ENCODE assay signal across 1 cellular context in the genomic region with DNA sequence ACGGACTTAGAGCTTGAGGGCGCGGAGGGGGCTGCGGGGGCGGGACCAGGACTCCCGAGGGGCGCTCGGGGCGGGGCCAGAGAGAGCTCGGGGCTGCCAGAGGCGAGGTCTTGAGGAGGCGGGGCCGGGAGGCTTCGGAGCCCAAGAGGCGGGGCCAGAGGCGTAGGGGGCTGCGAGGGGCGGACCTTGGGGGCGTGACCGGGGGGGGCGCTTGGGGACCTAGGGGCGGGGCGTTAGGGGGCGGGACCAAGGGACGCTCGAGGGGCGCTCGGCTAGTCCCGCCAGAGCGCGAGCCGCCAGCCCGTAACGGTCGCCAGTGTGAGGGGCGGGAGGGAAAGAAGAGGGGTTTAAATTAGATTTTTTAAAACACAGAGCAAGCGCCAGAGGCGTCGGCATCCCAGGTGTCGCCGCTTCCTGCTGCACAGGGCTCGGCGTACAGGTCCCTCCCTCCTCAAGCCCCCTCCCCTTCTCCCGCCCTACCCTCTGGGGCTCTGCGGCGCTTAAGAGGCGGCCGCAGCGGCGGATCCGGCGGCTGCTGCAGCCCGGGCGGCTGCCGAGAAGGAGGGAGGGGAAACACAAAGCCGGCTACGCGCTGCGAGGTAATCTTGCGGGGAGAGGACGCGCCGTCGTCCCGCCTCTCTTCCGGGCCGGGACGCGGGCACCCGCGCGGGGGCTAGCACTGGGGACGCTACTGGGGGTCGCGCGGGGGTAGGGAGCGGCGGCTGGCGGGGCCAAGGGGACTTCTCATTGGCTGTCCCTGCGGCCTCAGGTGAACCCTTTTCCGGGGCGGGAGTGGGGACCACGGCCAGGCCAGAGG.
TF ChIP-seq lines count a peak whose summit lies in the region.

A gene with protein sequence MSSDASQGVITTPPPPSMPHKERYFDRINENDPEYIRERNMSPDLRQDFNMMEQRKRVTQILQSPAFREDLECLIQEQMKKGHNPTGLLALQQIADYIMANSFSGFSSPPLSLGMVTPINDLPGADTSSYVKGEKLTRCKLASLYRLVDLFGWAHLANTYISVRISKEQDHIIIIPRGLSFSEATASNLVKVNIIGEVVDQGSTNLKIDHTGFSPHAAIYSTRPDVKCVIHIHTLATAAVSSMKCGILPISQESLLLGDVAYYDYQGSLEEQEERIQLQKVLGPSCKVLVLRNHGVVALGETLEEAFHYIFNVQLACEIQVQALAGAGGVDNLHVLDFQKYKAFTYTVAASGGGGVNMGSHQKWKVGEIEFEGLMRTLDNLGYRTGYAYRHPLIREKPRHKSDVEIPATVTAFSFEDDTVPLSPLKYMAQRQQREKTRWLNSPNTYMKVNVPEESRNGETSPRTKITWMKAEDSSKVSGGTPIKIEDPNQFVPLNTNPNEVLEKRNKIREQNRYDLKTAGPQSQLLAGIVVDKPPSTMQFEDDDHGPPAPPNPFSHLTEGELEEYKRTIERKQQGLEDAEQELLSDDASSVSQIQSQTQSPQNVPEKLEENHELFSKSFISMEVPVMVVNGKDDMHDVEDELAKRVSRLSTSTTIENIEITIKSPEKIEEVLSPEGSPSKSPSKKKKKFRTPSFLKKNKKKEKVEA (plus strand): TSS at position 284 of the 817 bp plus-strand sequence. CDS start 92,670 bp downstream, outside the sequence.

TF ChIP-seq in HEK293, 187 proteins besides CTCF, POLR2A, EP300 and RAD21 (continued from another document):
- TF ChIP-seq, protein P1, sequence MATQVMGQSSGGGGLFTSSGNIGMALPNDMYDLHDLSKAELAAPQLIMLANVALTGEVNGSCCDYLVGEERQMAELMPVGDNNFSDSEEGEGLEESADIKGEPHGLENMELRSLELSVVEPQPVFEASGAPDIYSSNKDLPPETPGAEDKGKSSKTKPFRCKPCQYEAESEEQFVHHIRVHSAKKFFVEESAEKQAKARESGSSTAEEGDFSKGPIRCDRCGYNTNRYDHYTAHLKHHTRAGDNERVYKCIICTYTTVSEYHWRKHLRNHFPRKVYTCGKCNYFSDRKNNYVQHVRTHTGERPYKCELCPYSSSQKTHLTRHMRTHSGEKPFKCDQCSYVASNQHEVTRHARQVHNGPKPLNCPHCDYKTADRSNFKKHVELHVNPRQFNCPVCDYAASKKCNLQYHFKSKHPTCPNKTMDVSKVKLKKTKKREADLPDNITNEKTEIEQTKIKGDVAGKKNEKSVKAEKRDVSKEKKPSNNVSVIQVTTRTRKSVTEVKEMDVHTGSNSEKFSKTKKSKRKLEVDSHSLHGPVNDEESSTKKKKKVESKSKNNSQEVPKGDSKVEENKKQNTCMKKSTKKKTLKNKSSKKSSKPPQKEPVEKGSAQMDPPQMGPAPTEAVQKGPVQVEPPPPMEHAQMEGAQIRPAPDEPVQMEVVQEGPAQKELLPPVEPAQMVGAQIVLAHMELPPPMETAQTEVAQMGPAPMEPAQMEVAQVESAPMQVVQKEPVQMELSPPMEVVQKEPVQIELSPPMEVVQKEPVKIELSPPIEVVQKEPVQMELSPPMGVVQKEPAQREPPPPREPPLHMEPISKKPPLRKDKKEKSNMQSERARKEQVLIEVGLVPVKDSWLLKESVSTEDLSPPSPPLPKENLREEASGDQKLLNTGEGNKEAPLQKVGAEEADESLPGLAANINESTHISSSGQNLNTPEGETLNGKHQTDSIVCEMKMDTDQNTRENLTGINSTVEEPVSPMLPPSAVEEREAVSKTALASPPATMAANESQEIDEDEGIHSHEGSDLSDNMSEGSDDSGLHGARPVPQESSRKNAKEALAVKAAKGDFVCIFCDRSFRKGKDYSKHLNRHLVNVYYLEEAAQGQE (tag by site-specific recombination; IDR thresholded peaks at IDR 0.05), result 0 out of 2 replicates have a peak, but pooled peaks have one; percentile 9
- TF ChIP-seq MZF1 (tag by site-specific recombination; IDR thresholded peaks at IDR 0.05; ENCODE audit: borderline replicate concordance) (no peak), ZNF677 (tag by site-specific recombination; IDR thresholded peaks at IDR 0.05) (no peak), ZNF624 (tag by site-specific recombination; IDR thresholded peaks at IDR 0.05) (no peak), ZNF114 (tag by site-specific recombination; IDR thresholded peaks at IDR 0.05) (no peak), ZNF274 (IDR thresholded peaks at IDR 0.05; ENCODE audit: low read length) (no peak), ZNF274 (tag by site-specific recombination; IDR thresholded peaks at IDR 0.05; ENCODE audit: borderline replicate concordance) (no peak), EGR2 (tag by site-specific recombination; IDR thresholded peaks at IDR 0.05; ENCODE audit: low read depth) (peak; percentile 89; the same call in 1 of the 2 replicates), ZNF341 (tag by site-specific recombination; IDR thresholded peaks at IDR 0.05; ENCODE audit: low read depth) (peak; percentile 93), ZNF830 (tag by site-specific recombination; IDR thresholded peaks at IDR 0.05; ENCODE audit: low read depth) (no peak), HOXC10 (CRISPR knock-in tag; IDR thresholded peaks at IDR 0.05) (no peak), YY2 (tag by site-specific recombination; IDR thresholded peaks at IDR 0.05) (no peak), ZSCAN16 (tag by site-specific recombination; IDR thresholded peaks at IDR 0.05) (no peak)
- TF ChIP-seq, protein P2, sequence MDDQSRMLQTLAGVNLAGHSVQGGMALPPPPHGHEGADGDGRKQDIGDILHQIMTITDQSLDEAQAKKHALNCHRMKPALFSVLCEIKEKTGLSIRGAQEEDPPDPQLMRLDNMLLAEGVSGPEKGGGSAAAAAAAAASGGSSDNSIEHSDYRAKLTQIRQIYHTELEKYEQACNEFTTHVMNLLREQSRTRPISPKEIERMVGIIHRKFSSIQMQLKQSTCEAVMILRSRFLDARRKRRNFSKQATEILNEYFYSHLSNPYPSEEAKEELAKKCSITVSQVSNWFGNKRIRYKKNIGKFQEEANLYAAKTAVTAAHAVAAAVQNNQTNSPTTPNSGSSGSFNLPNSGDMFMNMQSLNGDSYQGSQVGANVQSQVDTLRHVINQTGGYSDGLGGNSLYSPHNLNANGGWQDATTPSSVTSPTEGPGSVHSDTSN (CRISPR knock-in tag; IDR thresholded peaks at IDR 0.05), result 0 out of 2 replicates have a peak, but pooled peaks have one; percentile 40
- TF ChIP-seq, protein P3, sequence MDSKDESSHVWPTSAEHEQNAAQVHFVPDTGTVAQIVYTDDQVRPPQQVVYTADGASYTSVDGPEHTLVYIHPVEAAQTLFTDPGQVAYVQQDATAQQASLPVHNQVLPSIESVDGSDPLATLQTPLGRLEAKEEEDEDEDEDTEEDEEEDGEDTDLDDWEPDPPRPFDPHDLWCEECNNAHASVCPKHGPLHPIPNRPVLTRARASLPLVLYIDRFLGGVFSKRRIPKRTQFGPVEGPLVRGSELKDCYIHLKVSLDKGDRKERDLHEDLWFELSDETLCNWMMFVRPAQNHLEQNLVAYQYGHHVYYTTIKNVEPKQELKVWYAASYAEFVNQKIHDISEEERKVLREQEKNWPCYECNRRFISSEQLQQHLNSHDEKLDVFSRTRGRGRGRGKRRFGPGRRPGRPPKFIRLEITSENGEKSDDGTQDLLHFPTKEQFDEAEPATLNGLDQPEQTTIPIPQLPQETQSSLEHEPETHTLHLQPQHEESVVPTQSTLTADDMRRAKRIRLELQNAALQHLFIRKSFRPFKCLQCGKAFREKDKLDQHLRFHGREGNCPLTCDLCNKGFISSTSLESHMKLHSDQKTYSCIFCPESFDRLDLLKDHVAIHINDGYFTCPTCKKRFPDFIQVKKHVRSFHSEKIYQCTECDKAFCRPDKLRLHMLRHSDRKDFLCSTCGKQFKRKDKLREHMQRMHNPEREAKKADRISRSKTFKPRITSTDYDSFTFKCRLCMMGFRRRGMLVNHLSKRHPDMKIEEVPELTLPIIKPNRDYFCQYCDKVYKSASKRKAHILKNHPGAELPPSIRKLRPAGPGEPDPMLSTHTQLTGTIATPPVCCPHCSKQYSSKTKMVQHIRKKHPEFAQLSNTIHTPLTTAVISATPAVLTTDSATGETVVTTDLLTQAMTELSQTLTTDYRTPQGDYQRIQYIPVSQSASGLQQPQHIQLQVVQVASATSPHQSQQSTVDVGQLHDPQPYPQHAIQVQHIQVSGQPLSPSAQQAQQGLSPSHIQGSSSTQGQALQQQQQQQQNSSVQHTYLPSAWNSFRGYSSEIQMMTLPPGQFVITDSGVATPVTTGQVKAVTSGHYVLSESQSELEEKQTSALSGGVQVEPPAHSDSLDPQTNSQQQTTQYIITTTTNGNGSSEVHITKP (tag by site-specific recombination; IDR thresholded peaks at IDR 0.05), result peak; percentile 78
- TF ChIP-seq, protein P4, sequence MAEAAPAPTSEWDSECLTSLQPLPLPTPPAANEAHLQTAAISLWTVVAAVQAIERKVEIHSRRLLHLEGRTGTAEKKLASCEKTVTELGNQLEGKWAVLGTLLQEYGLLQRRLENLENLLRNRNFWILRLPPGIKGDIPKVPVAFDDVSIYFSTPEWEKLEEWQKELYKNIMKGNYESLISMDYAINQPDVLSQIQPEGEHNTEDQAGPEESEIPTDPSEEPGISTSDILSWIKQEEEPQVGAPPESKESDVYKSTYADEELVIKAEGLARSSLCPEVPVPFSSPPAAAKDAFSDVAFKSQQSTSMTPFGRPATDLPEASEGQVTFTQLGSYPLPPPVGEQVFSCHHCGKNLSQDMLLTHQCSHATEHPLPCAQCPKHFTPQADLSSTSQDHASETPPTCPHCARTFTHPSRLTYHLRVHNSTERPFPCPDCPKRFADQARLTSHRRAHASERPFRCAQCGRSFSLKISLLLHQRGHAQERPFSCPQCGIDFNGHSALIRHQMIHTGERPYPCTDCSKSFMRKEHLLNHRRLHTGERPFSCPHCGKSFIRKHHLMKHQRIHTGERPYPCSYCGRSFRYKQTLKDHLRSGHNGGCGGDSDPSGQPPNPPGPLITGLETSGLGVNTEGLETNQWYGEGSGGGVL (tag by site-specific recombination; IDR thresholded peaks at IDR 0.05), result peak; percentile 69
TF ChIP-seq in HEK293: peak in this region for 41.
